ENCODE assay signal across 8 cellular contexts in the genomic region with DNA sequence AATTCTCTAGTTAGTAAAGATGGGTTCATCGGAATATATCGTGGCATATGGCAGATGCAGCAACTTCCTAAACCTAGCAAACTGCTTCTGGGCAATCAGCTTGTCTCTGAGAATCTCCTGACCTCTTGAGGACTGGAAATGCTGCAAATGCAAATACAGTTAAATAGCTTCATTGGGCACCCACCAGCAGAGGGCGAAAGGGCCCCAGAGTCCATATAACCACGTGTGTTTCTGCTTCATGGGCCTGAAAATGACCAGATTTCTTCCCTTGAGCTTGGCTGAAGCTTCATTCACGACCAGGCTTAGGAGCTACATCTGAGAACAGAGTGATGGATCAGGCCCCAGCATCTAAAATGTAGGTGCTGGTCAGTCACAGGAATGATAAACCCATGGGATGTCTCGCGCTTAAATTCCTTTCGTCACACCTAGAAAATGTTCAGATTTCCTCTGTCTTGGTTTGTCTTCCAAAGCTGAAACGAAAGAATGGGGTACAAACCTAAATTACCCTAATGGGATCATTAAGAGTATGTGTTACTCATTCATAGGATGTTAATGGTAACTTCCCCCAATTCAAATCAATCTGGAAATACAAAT.
DNase-seq lines count a peak whose midpoint lies in the region; ATAC-seq, FAIRE-seq and TF ChIP-seq lines count a peak whose summit lies in the region.

No MANE protein-coding gene starts in this region.

- DNase-seq in A549 (ENCODE audit: low read depth in 1 of 2, low spot score in 1 of 2) (peak; percentile 8 to 55), GM12865 (ENCODE audit: low read depth) (peak; percentile 65), NCI-H526 treated with DMSO at 0.1 percent for 48 hours (lab: John Stamatoyannopoulos, UW) (peak; percentile 21), thoracic aorta (ENCODE audit: low spot score) (no peak), uterus (no peak)
- DNase-seq in activated T-helper 9 cell treated with anti-CD3 and anti-CD28 coated beads, Interleukin-2, amount 50 U/mL, for 16 hours (ENCODE audit: low read depth): peak; percentile 13

- intact Hi-C loops in uterus (cut with DNase I; ENCODE audit: low total_unique reads): no loop called here

- H3K4me1 ChIP-seq in A549 (no peaks in the 10 kb centered on the region), thoracic aorta (ENCODE audit: control insufficient read depth in 1 of 2, low read depth in 2 of 2) (no peaks in the 10 kb centered on the region), uterus (no peaks in the 10 kb centered on the region)

- H3K27me3 ChIP-seq in thoracic aorta (replicated peaks; ENCODE audit: insufficient read depth) (no peaks in the 10 kb centered on the region), uterus (no peaks in the 10 kb centered on the region)

- peak in 1 of 2 experiments; percentile 78; a peak in 3 of 6 replicates for ATAC-seq in A549
- ATAC-seq in thoracic aorta (ENCODE audit: insufficient number of reproducible peaks, low FRiP score, low read depth): no peak
- no peak for ATAC-seq in HG02588 (IDR thresholded peaks at IDR 0.05; ENCODE audit: unreplicated experiment)

- no peaks in the 10 kb centered on the region for H3K36me3 ChIP-seq in thoracic aorta
- no peaks in the 10 kb centered on the region for H3K36me3 ChIP-seq in uterus

- TF ChIP-seq CTCF in A549 (IDR thresholded peaks at IDR 0.05) (peak; percentile 24; the same call in 1 of the 3 replicates), GM12865 (IDR thresholded peaks at IDR 0.05; ENCODE audit: insufficient read depth, low read depth, low read length, missing control alignments) (peak; percentile 53), thoracic aorta (IDR thresholded peaks at IDR 0.05) (peak; percentile 20), uterus (IDR thresholded peaks at IDR 0.05) (no peak)

- POLR2A ChIA-PET in A549 (lab: Yijun Ruan, JAX): no interaction called here

- no peak overlapping the region for H3K4me2 ChIP-seq in A549

- CTCF ChIA-PET in A549 (lab: Yijun Ruan, JAX): interaction anchor here (0.6 to 1.7 kb wide), 11 partner anchors 9 to 1255 kb away, joined by 3 to 8 read pairs (median 4); no protein-coding TSS in a partner anchor

- WGBS in A549 (ENCODE audit: missing lambda C conversion rate): 37% methylated on average over 9 of the region's 9 CpGs

- H3K4me3 ChIP-seq in A549: no peak overlapping the region
- no peak overlapping the region for H3K4me3 ChIP-seq in GM12865 (ENCODE audit: low read depth, low read length)
- H3K4me3 ChIP-seq in thoracic aorta: no peak overlapping the region
- no peak overlapping the region for H3K4me3 ChIP-seq in uterus

- no peaks in the 10 kb centered on the region for H3K9me3 ChIP-seq in A549
- no peaks in the 10 kb centered on the region for H3K9me3 ChIP-seq in thoracic aorta
- H3K9me3 ChIP-seq in uterus: no peaks in the 10 kb centered on the region

- H3K27ac ChIP-seq in A549: no peak overlapping the region
- H3K27ac ChIP-seq in thoracic aorta: no peak overlapping the region
- H3K27ac ChIP-seq in uterus: no peak overlapping the region

- TF ChIP-seq EP300 in A549 (IDR thresholded peaks at IDR 0.05): no peak

- peak; percentile 59 for FAIRE-seq in A549 (lab: Jason Lieb, UNC)
- peak; percentile 86 for FAIRE-seq in islet of Langerhans (lab: Jason Lieb, UNC)

- peak; percentile 20 to 48; a peak in 2 of 5 replicates for TF ChIP-seq RAD21 in A549 (conservative IDR thresholded peaks at IDR 0.05 in 1 of 2, IDR thresholded peaks at IDR 0.05 in 1 of 2)

- TF ChIP-seq POLR2A in A549 (IDR thresholded peaks at IDR 0.05; ENCODE audit: low read length) (no peak), uterus (IDR thresholded peaks at IDR 0.05) (no peak)

TF ChIP-seq in A549, 52 proteins besides CTCF, POLR2A, EP300 and RAD21:
- TF ChIP-seq, protein P1, sequence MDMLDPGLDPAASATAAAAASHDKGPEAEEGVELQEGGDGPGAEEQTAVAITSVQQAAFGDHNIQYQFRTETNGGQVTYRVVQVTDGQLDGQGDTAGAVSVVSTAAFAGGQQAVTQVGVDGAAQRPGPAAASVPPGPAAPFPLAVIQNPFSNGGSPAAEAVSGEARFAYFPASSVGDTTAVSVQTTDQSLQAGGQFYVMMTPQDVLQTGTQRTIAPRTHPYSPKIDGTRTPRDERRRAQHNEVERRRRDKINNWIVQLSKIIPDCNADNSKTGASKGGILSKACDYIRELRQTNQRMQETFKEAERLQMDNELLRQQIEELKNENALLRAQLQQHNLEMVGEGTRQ (IDR thresholded peaks at IDR 0.05): no peak
- TF ChIP-seq MAX (IDR thresholded peaks at IDR 0.05) (peak; percentile 49), ELK1 (IDR thresholded peaks at IDR 0.05; ENCODE audit: low read depth, low read length) (no peak), SREBF2 (IDR thresholded peaks at IDR 0.05) (no peak), NR3C1 (IDR thresholded peaks at IDR 0.05) (no peak), RFX5 (IDR thresholded peaks at IDR 0.05) (no peak), SMC3 (IDR thresholded peaks at IDR 0.05) (peak; percentile 35; the same call in 2 of the 3 replicates), MAZ (IDR thresholded peaks at IDR 0.05; ENCODE audit: borderline replicate concordance, low read depth, low read length) (no peak)

Comparison
In these comparisons a context has a peak if more than half of its experiments do, and no peak if none do; other contexts are left out.
1. DNase-seq: peak in A549 (2 of 2), GM12865 (single experiment), NCI-H526 treated with DMSO at 0.1 percent for 48 hours (single experiment) and activated T-helper 9 cell treated with anti-CD3 and anti-CD28 coated beads, Interleukin-2, amount 50 U/mL, for 16 hours (single experiment); none in thoracic aorta (single experiment) and uterus (0 of 2).
2. CTCF ChIP-seq: peak in A549 (single experiment), GM12865 (single experiment) and thoracic aorta (single experiment); none in uterus (0 of 4).